ENCODE assay signal across 23 cellular contexts in the genomic region with DNA sequence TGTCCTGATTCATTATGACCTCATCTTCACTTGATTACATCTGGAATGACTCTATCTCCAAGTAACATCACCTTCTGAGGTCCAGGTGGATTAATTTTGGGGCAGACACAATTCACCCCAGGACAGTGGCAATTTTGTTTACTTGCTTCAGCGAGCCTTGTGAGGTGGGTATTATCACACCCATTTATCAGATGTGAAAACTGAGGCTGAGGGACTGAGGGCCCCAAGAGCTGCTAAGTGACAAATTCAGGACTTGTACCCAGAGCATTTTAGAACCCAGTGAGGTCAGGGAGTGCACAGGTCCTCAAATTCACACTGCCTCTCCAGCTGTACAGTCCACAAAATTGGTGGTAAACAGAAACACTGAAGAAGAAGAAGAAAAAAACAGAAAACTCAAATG.
DNase-seq lines count a peak whose midpoint lies in the region; ATAC-seq and TF ChIP-seq lines count a peak whose summit lies in the region.
"Had no signal": no experiment of that assay in that cellular context is flagged by ENCODE, and none has a peak within 500 bp of the region (broad histone marks: within the 10 kb centered on the region; RNA-seq: fewer than 3 reads in every experiment).

No MANE protein-coding gene starts in this region.

- H3K4me1 Mint-ChIP-seq in WTC11 = peaks cover 10% of the 10 kb centered on the region
- H3K4me1 Mint-ChIP-seq in osteocyte (ENCODE audit: unreplicated experiment) = no peaks in the 10 kb centered on the region
- no peaks in the 10 kb centered on the region for H3K4me1 Mint-ChIP-seq in activated CD8-positive, alpha-beta T cell treated with anti-CD3 and anti-CD28 coated beads, Interleukin-2, amount 10 ng/mL, durations not matched to agents 7 days and 5 days (ENCODE audit: low read depth)
- H3K4me1 Mint-ChIP-seq: CD14-positive monocyte; CD8-positive, alpha-beta memory T cell; IgD-negative memory B cell had no signal

- no peak overlapping the region for H3K4me3 ChIP-seq in fibroblast of mammary gland (ENCODE audit: control insufficient read depth, low read depth, low read length)

- H3K36me3 Mint-ChIP-seq in WTC11 (no peaks in the 10 kb centered on the region), osteocyte (ENCODE audit: unreplicated experiment) (no peaks in the 10 kb centered on the region)
- H3K36me3 Mint-ChIP-seq in activated CD8-positive, alpha-beta T cell treated with anti-CD3 and anti-CD28 coated beads, Interleukin-2, amount 10 ng/mL, durations not matched to agents 7 days and 5 days (ENCODE audit: low read depth) = no peaks in the 10 kb centered on the region
- H3K36me3 Mint-ChIP-seq: CD14-positive monocyte; CD8-positive, alpha-beta memory T cell; IgD-negative memory B cell had no signal

- CTCF ChIA-PET in WTC11 (lab: Charles Lee) = no interaction called here
- CTCF ChIA-PET in activated CD8-positive, alpha-beta T cell treated with anti-CD3 and anti-CD28 coated beads, Interleukin-2, amount 10 ng/mL, durations not matched to agents 7 days and 5 days (lab: Charles Lee) = no interaction called here

- ATAC-seq in WTC11 (no peak), HG03025 (IDR thresholded peaks at IDR 0.05; ENCODE audit: low FRiP score, unreplicated experiment) (no peak)
- no peak for ATAC-seq in activated CD8-positive, alpha-beta T cell treated with anti-CD3 and anti-CD28 coated beads, Interleukin-2, amount 10 ng/mL, durations not matched to agents 7 days and 5 days

- H3K27ac Mint-ChIP-seq in WTC11 (no peak overlapping the region), osteocyte (ENCODE audit: unreplicated experiment) (no peak overlapping the region)
- H3K27ac Mint-ChIP-seq in activated CD8-positive, alpha-beta T cell treated with anti-CD3 and anti-CD28 coated beads, Interleukin-2, amount 10 ng/mL, durations not matched to agents 7 days and 5 days = no peak overlapping the region
- H3K27ac Mint-ChIP-seq: HFFc6, IgD-negative memory B cell had no signal

- TF ChIP-seq CTCF in WTC11 (IDR thresholded peaks at IDR 0.05) (no peak), fibroblast of mammary gland (conservative IDR thresholded peaks at IDR 0.05; ENCODE audit: control insufficient read depth, insufficient read depth, low read depth, low read length) (no peak), osteocyte (IDR thresholded peaks at IDR 0.05) (no peak)

- H3K4me3 Mint-ChIP-seq in WTC11 (no peak overlapping the region), osteocyte (ENCODE audit: unreplicated experiment) (no peak overlapping the region)
- no peak overlapping the region for H3K4me3 Mint-ChIP-seq in activated CD8-positive, alpha-beta T cell treated with anti-CD3 and anti-CD28 coated beads, Interleukin-2, amount 10 ng/mL, durations not matched to agents 7 days and 5 days
- H3K4me3 Mint-ChIP-seq: CD14-positive monocyte; CD8-positive, alpha-beta memory T cell; HFFc6; IgD-negative memory B cell had no signal

- POLR2A ChIA-PET in WTC11 (lab: Charles Lee) = no interaction called here
- POLR2A ChIA-PET in activated CD8-positive, alpha-beta T cell treated with anti-CD3 and anti-CD28 coated beads, Interleukin-2, amount 10 ng/mL, durations not matched to agents 7 days and 5 days (lab: Charles Lee) = no interaction called here

- peak; percentile 34 for DNase-seq in NCI-H2171 treated with DMSO at 0.1 percent for 48 hours (lab: John Stamatoyannopoulos, UW)
- DNase-seq in NCI-H2171 (lab: John Stamatoyannopoulos, UW) = no peak
- DNase-seq in WTC11 (ENCODE audit: low spot score) = no peak
- peak; percentile 13 for DNase-seq in fibroblast of mammary gland (ENCODE audit: low read depth)
- DNase-seq in osteocyte (ENCODE audit: extremely low spot score, unreplicated experiment) = peak; percentile 32
- no peak for DNase-seq in activated CD8-positive, alpha-beta T cell treated with anti-CD3 and anti-CD28 coated beads, Interleukin-2, amount 10 ng/mL, durations not matched to agents 7 days and 5 days
- DNase-seq in AG08395 (ENCODE audit: low spot score) = no peak
- DNase-seq: BE2C; CD8-positive, alpha-beta memory T cell; DMS79; EL; HFFc6; Kasumi-1; MV-4-11; NCI-H1105; NCI-H1930; NCI-H2107; NCI-H526 treated with DMSO at 0.1 percent for 48 hours; Right ventricle myocardium superior; RPMI8226 had no signal

- no peaks in the 10 kb centered on the region for H3K27me3 Mint-ChIP-seq in WTC11 (ENCODE audit: low read depth)
- peaks cover 44% of the 10 kb centered on the region for H3K27me3 Mint-ChIP-seq in osteocyte (ENCODE audit: unreplicated experiment)
- H3K27me3 Mint-ChIP-seq in activated CD8-positive, alpha-beta T cell treated with anti-CD3 and anti-CD28 coated beads, Interleukin-2, amount 10 ng/mL, durations not matched to agents 7 days and 5 days (ENCODE audit: low read depth) = no peaks in the 10 kb centered on the region
- H3K27me3 Mint-ChIP-seq: IgD-negative memory B cell had no signal

- H3K9me3 Mint-ChIP-seq in WTC11 (no peaks in the 10 kb centered on the region), osteocyte (ENCODE audit: unreplicated experiment) (no peaks in the 10 kb centered on the region)
- H3K9me3 Mint-ChIP-seq in activated CD8-positive, alpha-beta T cell treated with anti-CD3 and anti-CD28 coated beads, Interleukin-2, amount 10 ng/mL, durations not matched to agents 7 days and 5 days (ENCODE audit: insufficient read depth) = no peaks in the 10 kb centered on the region
- H3K9me3 Mint-ChIP-seq: CD14-positive monocyte; CD8-positive, alpha-beta memory T cell; HFFc6; IgD-negative memory B cell had no signal

TF ChIP-seq in WTC11, 78 proteins besides CTCF, POLR2A, EP300 and RAD21:
- TF ChIP-seq GTF2I (CRISPR knock-in tag; conservative IDR thresholded peaks at IDR 0.05) (0 out of 2 replicates have a peak, but pooled peaks have one; percentile 18), SMAD3 (CRISPR knock-in tag; IDR thresholded peaks at IDR 0.05; ENCODE audit: borderline replicate concordance) (no peak)

Comparison
In these comparisons a context has a peak if more than half of its experiments do, and no peak if none do; other contexts are left out.
1. DNase-seq: peak in NCI-H2171 treated with DMSO at 0.1 percent for 48 hours (single experiment), fibroblast of mammary gland (single experiment) and osteocyte (single experiment); none in NCI-H2171 (single experiment), WTC11 (single experiment), activated CD8-positive, alpha-beta T cell treated with anti-CD3 and anti-CD28 coated beads, Interleukin-2, amount 10 ng/mL, durations not matched to agents 7 days and 5 days (single experiment) and AG08395 (single experiment).